Comparison of ENCODE assay signal across 1 cellular context in genomic region chr6:17712573-17712972, GRCh38.
TF ChIP-seq lines count a peak whose summit lies in the region.

No MANE protein-coding gene starts in this region.

TF ChIP-seq in H1, 55 proteins besides CTCF, POLR2A, EP300 and RAD21:
- TF ChIP-seq CTBP2 (IDR thresholded peaks at IDR 0.05; ENCODE audit: borderline replicate concordance, insufficient read depth, insufficient read length, low read length) (no peak), MAFK (IDR thresholded peaks at IDR 0.05; ENCODE audit: low read depth, low read length) (no peak), GABPA (IDR thresholded peaks at IDR 0.05; ENCODE audit: borderline replicate concordance, insufficient read depth, low read length) (no peak), SAP30 (IDR thresholded peaks at IDR 0.05; ENCODE audit: insufficient read depth, insufficient replicate concordance, low read length) (no peak)
TF ChIP-seq in H1: peak in this region for 0.
